In genomic region chr6:87919416-87919815, GRCh38 we compare ENCODE assay signal across 17 cellular contexts.
DNase-seq lines count a peak whose midpoint lies in the region; TF ChIP-seq lines count a peak whose summit lies in the region.
"Had no signal": no experiment of that assay in that cellular context is flagged by ENCODE, and none has a peak within 500 bp of the region (broad histone marks: within the 10 kb centered on the region; RNA-seq: fewer than 3 reads in every experiment).

No MANE protein-coding gene starts in this region.

- H3K27me3 Mint-ChIP-seq in nephron (ENCODE audit: low read depth): no peaks in the 10 kb centered on the region
- H3K27me3 Mint-ChIP-seq: IgD-negative memory B cell had no signal

- no peak for TF ChIP-seq CTCF in KMS-11 (conservative IDR thresholded peaks at IDR 0.05; ENCODE audit: low read depth, low read length)
- TF ChIP-seq CTCF in OCI-LY1 (IDR thresholded peaks at IDR 0.05; ENCODE audit: low read length): no peak
- no peak for TF ChIP-seq CTCF in nephron (IDR thresholded peaks at IDR 0.05; ENCODE audit: unreplicated experiment in 3 of 3)
- TF ChIP-seq CTCF in BE2C (IDR thresholded peaks at IDR 0.05; ENCODE audit: low read depth, low read length): no peak

- peaks cover 6% of the 10 kb centered on the region for H3K9me3 Mint-ChIP-seq in nephron
- H3K9me3 Mint-ChIP-seq: CD4-positive, CD25-positive, alpha-beta regulatory T cell; IgD-negative memory B cell had no signal

- peaks cover 15 to 81% (median 66%) of the 10 kb centered on the region in 10 experiments for H3K4me1 ChIP-seq in BLaER1 treated with 17β-estradiol and CSF1 and Interleukin-3, amounts not matched to agents 10 nM and 100 nM
- H3K4me1 ChIP-seq in KMS-11 (ENCODE audit: low read depth, poor library complexity, severe bottlenecking) (peaks cover 100% of the 10 kb centered on the region), OCI-LY1 (ENCODE audit: insufficient read depth, low read length, severe bottlenecking) (peaks cover 100% of the 10 kb centered on the region), BE2C (no peaks in the 10 kb centered on the region)

- H3K79me2 ChIP-seq in KMS-11 (ENCODE audit: insufficient read depth, low read depth) (no peaks in the 10 kb centered on the region), OCI-LY1 (ENCODE audit: insufficient read depth, low read length) (no peaks in the 10 kb centered on the region)

- H3K4me3 Mint-ChIP-seq in nephron: no peak overlapping the region
- H3K4me3 Mint-ChIP-seq: CD4-positive, CD25-positive, alpha-beta regulatory T cell had no signal

- H3F3A ChIP-seq in OCI-LY1 (ENCODE audit: insufficient read depth, low read length): peaks cover 13% of the 10 kb centered on the region; the same call in 1 of the 2 replicates

- peak overlapping the region in 1 of 11 experiments; percentile 33; a peak in 2 of 22 replicates for H3K27ac ChIP-seq in BLaER1 treated with 17β-estradiol and CSF1 and Interleukin-3, amounts not matched to agents 10 nM and 100 nM
- H3K27ac ChIP-seq in KMS-11 (peak overlapping the region; percentile 98), OCI-LY1 (ENCODE audit: low read depth, low read length, poor library complexity, severe bottlenecking) (peak overlapping the region; percentile 99)

- H4K20me1 ChIP-seq in BLaER1 treated with 17β-estradiol and CSF1 and Interleukin-3, amounts not matched to agents 10 nM and 100 nM: no peaks in the 10 kb centered on the region
- H4K20me1 ChIP-seq in KMS-11 (ENCODE audit: insufficient read depth) (no peaks in the 10 kb centered on the region), OCI-LY1 (ENCODE audit: insufficient read depth, low read length) (no peaks in the 10 kb centered on the region)

- no peaks in the 10 kb centered on the region for H3K36me3 ChIP-seq in BLaER1 treated with 17β-estradiol and CSF1 and Interleukin-3, amounts not matched to agents 10 nM and 100 nM
- H3K36me3 ChIP-seq in KMS-11 (ENCODE audit: insufficient read depth) (no peaks in the 10 kb centered on the region), OCI-LY1 (ENCODE audit: insufficient read depth, low read length) (no peaks in the 10 kb centered on the region), BE2C (no peaks in the 10 kb centered on the region)

- H3K4me2 ChIP-seq in BLaER1 treated with 17β-estradiol and CSF1 and Interleukin-3, amounts not matched to agents 10 nM and 100 nM: peak overlapping the region in 7 of 11 experiments; percentile 32 to 76 (median 65); a peak in 10 of 22 replicates
- peak overlapping the region; percentile 79 for H3K4me2 ChIP-seq in KMS-11
- H3K4me2 ChIP-seq in OCI-LY1 (ENCODE audit: low read length): peak overlapping the region; percentile 84

- H3K27me3 ChIP-seq in BLaER1 treated with 17β-estradiol and CSF1 and Interleukin-3, amounts not matched to agents 10 nM and 100 nM: no peaks in the 10 kb centered on the region
- H3K27me3 ChIP-seq in KMS-11 (ENCODE audit: insufficient read depth, low read depth) (no peaks in the 10 kb centered on the region), OCI-LY1 (ENCODE audit: insufficient read depth, low read length) (no peaks in the 10 kb centered on the region), BE2C (peaks cover 3% of the 10 kb centered on the region; the same call in 1 of the 2 replicates)

- POLR2A ChIA-PET in HEK293T (lab: Yijun Ruan, JAX): no interaction called here

- H3K4me1 Mint-ChIP-seq in nephron: peaks cover 42% of the 10 kb centered on the region
- H3K4me1 Mint-ChIP-seq: CD4-positive, CD25-positive, alpha-beta regulatory T cell had no signal

- H3K36me3 Mint-ChIP-seq in nephron (ENCODE audit: low read depth): no peaks in the 10 kb centered on the region
- H3K36me3 Mint-ChIP-seq: CD4-positive, CD25-positive, alpha-beta regulatory T cell had no signal

- no peak overlapping the region for H3K9ac ChIP-seq in BLaER1 treated with 17β-estradiol and CSF1 and Interleukin-3, amounts not matched to agents 10 nM and 100 nM
- H3K9ac ChIP-seq in KMS-11 (peak overlapping the region; percentile 66; the same call in 1 of the 2 replicates), OCI-LY1 (ENCODE audit: low read length) (peak overlapping the region; percentile 84)

- peaks cover 9 to 17% (median 14%) of the 10 kb centered on the region in 11 experiments; a peak in 21 of 22 replicates for H3K9me3 ChIP-seq in BLaER1 treated with 17β-estradiol and CSF1 and Interleukin-3, amounts not matched to agents 10 nM and 100 nM (replicated peaks in 1 of 11)
- no peaks in the 10 kb centered on the region for H3K9me3 ChIP-seq in OCI-LY1 (ENCODE audit: low read length)
- H3K9me3 ChIP-seq in BE2C: no peaks in the 10 kb centered on the region

- H3K4me3 ChIP-seq in BLaER1 treated with 17β-estradiol and CSF1 and Interleukin-3, amounts not matched to agents 10 nM and 100 nM: no peak overlapping the region
- no peak overlapping the region for H3K4me3 ChIP-seq in KMS-11 (IDR thresholded peaks at IDR 0.05; ENCODE audit: insufficient read depth, low read depth, low read length)
- peak overlapping the region; percentile 60 for H3K4me3 ChIP-seq in OCI-LY1 (ENCODE audit: low read depth, low read length, poor library complexity, severe bottlenecking)
- no peak overlapping the region for H3K4me3 ChIP-seq in BE2C (ENCODE audit: low read depth, low read length)

- H3K9me2 ChIP-seq in OCI-LY1 (ENCODE audit: low read depth, low read length): no peaks in the 10 kb centered on the region

- H2AFZ ChIP-seq in KMS-11 (ENCODE audit: low read depth): no peak overlapping the region
- no peak overlapping the region for H2AFZ ChIP-seq in OCI-LY1 (ENCODE audit: low read length)

- CTCF ChIA-PET in HEK293T (lab: Yijun Ruan, JAX): interaction anchor here (0.7 kb wide), 1 partner anchor 152 kb away, joined by 3 read pairs; no protein-coding TSS in a partner anchor

- DNase-seq in HEK293T (ENCODE audit: extremely low spot score) (no peak), NCI-H2227 (lab: John Stamatoyannopoulos, UW; ENCODE audit: unreplicated experiment) (no peak), activated gamma-delta T cell (lab: John Stamatoyannopoulos, UW) (no peak), BE2C (no peak)
- DNase-seq: C1 segment of cervical spinal cord; CD4-positive, CD25-positive, alpha-beta regulatory T cell; DMS153; DMS79; GF-D8; GOT3; H7; KBM-7 had no signal

- H3K27ac Mint-ChIP-seq in nephron: peak overlapping the region; percentile 73 to 79 (median 79)
- H3K27ac Mint-ChIP-seq: CD4-positive, CD25-positive, alpha-beta regulatory T cell; IgD-negative memory B cell had no signal

TF ChIP-seq in HEK293T, 16 proteins besides CTCF, POLR2A, EP300 and RAD21:
- TF ChIP-seq BHLHE40 (IDR thresholded peaks at IDR 0.05; ENCODE audit: borderline replicate concordance) (no peak), LEF1 (IDR thresholded peaks at IDR 0.05; ENCODE audit: borderline replicate concordance) (no peak), ZNF384 (IDR thresholded peaks at IDR 0.05) (no peak), HDGF (IDR thresholded peaks at IDR 0.05; ENCODE audit: borderline replicate concordance) (no peak), L3MBTL2 (conservative IDR thresholded peaks at IDR 0.05) (no peak), ELF4 (IDR thresholded peaks at IDR 0.05) (no peak), FOXM1 (IDR thresholded peaks at IDR 0.05; ENCODE audit: borderline replicate concordance) (no peak), FOXK2 (IDR thresholded peaks at IDR 0.05) (no peak), SUZ12 (IDR thresholded peaks at IDR 0.05) (no peak), FOXA1 (IDR thresholded peaks at IDR 0.05) (no peak), SP1 (IDR thresholded peaks at IDR 0.05) (no peak), PKNOX1 (IDR thresholded peaks at IDR 0.05) (no peak), TARDBP (IDR thresholded peaks at IDR 0.05) (no peak), ARNT (IDR thresholded peaks at IDR 0.05) (no peak), NFRKB (IDR thresholded peaks at IDR 0.05) (no peak)

Comparison
In these comparisons a context has a peak if more than half of its experiments do, and no peak if none do; other contexts are left out.
1. H3K9ac ChIP-seq: peak in KMS-11 (single experiment) and OCI-LY1 (single experiment); none in BLaER1 treated with 17β-estradiol and CSF1 and Interleukin-3, amounts not matched to agents 10 nM and 100 nM (0 of 11).
2. Peak in every context shown above with its lines, with median percentiles within 50 percentile points of each other: H3K4me2 ChIP-seq.